In the genomic region with DNA sequence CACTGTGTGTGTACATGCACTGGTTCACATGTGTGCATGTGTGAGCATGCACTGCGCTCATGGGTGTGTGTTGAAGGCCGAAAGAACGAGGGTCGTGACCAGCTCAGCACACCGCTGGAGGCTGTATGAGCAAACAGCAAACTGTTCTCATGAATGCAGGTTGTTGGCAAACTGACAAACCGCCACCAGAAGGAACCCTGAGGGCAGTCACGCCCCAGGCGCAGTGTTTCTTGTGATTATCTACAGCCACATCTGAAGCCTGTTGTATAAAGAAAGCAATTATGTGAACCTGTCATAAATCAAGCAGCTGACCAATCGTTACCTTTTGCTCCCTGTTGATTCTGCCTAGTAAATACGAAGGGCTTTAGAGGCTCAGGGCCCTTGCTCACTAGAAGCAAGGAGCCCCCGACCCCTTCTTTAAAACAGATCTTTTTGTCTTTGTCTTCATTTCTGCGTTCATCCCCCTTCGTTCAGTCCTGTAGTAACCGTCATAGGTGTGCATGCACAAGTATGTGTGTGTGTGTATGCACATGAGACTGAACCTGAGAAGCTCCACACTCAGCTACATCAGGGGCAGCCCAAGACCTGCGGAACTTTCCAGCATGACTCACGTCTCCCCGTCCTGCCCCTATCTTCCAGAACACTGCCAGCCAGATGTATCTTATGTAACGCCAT, we compare ENCODE assay signal across 9 cellular contexts. TPM values are rescaled to one million over a fixed set of nuclear protein-coding genes. Genes with fewer than 3 reads are reported as not detected.
DNase-seq lines count a peak whose midpoint lies in the region; ATAC-seq lines count a peak whose summit lies in the region.
"Had no signal": no experiment of that assay in that cellular context is flagged by ENCODE, and none has a peak within 500 bp of the region (broad histone marks: within the 10 kb centered on the region; RNA-seq: fewer than 3 reads in every experiment).

No MANE protein-coding gene starts in this region.

- peaks cover 54% of the 10 kb centered on the region for H3K27me3 Mint-ChIP-seq in activated CD8-positive, alpha-beta memory T cell treated with anti-CD3 and anti-CD28 coated beads, Interleukin-2, amount 10 ng/mL, durations not matched to agents 7 days and 5 days

- in situ Hi-C loops in Caki2 (cut with HindIII; ENCODE audit: low pct_unique_long_range_greater_than_20kb, low sequenced_read_pairs) = no loop called here

- no peaks in the 10 kb centered on the region for H3K9me3 Mint-ChIP-seq in activated CD8-positive, alpha-beta memory T cell treated with anti-CD3 and anti-CD28 coated beads, Interleukin-2, amount 10 ng/mL, durations not matched to agents 7 days and 5 days (ENCODE audit: low read depth)

- H3K36me3 Mint-ChIP-seq in activated CD8-positive, alpha-beta memory T cell treated with anti-CD3 and anti-CD28 coated beads, Interleukin-2, amount 10 ng/mL, durations not matched to agents 7 days and 5 days = no peaks in the 10 kb centered on the region

- no peak overlapping the region; the same call in 1 of the 2 replicates for H3K4me3 ChIP-seq in Jurkat, Clone E6-1 (ENCODE audit: low read length)
- no peak overlapping the region for H3K4me3 ChIP-seq in SJSA1

- H3K27ac ChIP-seq in SJSA1 = no peak overlapping the region
- H3K27ac ChIP-seq: neutrophil had no signal

- no peaks in the 10 kb centered on the region for H3K9me3 ChIP-seq in SJSA1 (replicated peaks)
- H3K9me3 ChIP-seq: neutrophil had no signal

- DNase-seq in Caki2 (ENCODE audit: low read depth) = peak; percentile 99
- DNase-seq in Jurkat, Clone E6-1 (ENCODE audit: low read depth, low spot score) = peak; percentile 84
- DNase-seq in SJSA1 (ENCODE audit: low read depth in 1 of 2, low spot score in 2 of 2) = peak; percentile 72 to 88
- DNase-seq in iris pigment epithelial cell (ENCODE audit: low read depth) = peak; percentile 30
- DNase-seq in activated CD8-positive, alpha-beta memory T cell treated with anti-CD3 and anti-CD28 coated beads, Interleukin-2, amount 10 ng/mL, durations not matched to agents 7 days and 5 days = no peak
- DNase-seq in left cardiac atrium = no peak
- DNase-seq in medulla oblongata (ENCODE audit: extremely low spot score) = no peak

- H3K27ac Mint-ChIP-seq in activated CD8-positive, alpha-beta memory T cell treated with anti-CD3 and anti-CD28 coated beads, Interleukin-2, amount 10 ng/mL, durations not matched to agents 7 days and 5 days = no peak overlapping the region

- ATAC-seq in activated CD8-positive, alpha-beta memory T cell treated with anti-CD3 and anti-CD28 coated beads, Interleukin-2, amount 10 ng/mL, durations not matched to agents 7 days and 5 days = no peak
- ATAC-seq in GM18870 (IDR thresholded peaks at IDR 0.05; ENCODE audit: unreplicated experiment) = no peak
- ATAC-seq in left cardiac atrium = no peak

- no peaks in the 10 kb centered on the region for H3K36me3 ChIP-seq in SJSA1
- H3K36me3 ChIP-seq: neutrophil had no signal

- H3K27me3 ChIP-seq in SJSA1 (replicated peaks) = peaks cover 2% of the 10 kb centered on the region; the same call in 1 of the 2 replicates

- CTCF ChIA-PET in activated CD8-positive, alpha-beta memory T cell treated with anti-CD3 and anti-CD28 coated beads, Interleukin-2, amount 10 ng/mL, durations not matched to agents 7 days and 5 days (lab: Charles Lee) = no interaction called here

- no peak overlapping the region for H3K4me3 Mint-ChIP-seq in activated CD8-positive, alpha-beta memory T cell treated with anti-CD3 and anti-CD28 coated beads, Interleukin-2, amount 10 ng/mL, durations not matched to agents 7 days and 5 days

- intact Hi-C loops in left cardiac atrium (cut with DNase I) = no loop called here

- peaks cover 3% of the 10 kb centered on the region for H3K4me1 Mint-ChIP-seq in activated CD8-positive, alpha-beta memory T cell treated with anti-CD3 and anti-CD28 coated beads, Interleukin-2, amount 10 ng/mL, durations not matched to agents 7 days and 5 days

- H3K4me1 ChIP-seq in SJSA1 (replicated peaks) = peaks cover 24% of the 10 kb centered on the region

RNA-seq across cellular contexts. Expression of a gene that starts 16.8 kb away (rescaled TPM):
- 41.2 and 42.2 TPM in 2 replicates for total RNA-seq in Caki2 (2014; rRNA removed; shearing (Covaris generic); ENCODE audit: low replicate concordance)
- 3.5 TPM for polyA plus RNA-seq in Jurkat, Clone E6-1 (2012; ENCODE audit: insufficient read depth, insufficient read length)
- 0.47 and 1.7 TPM in 2 replicates for total RNA-seq in SJSA1 (2014; rRNA removed; shearing (Covaris generic))
- total RNA-seq in activated CD8-positive, alpha-beta memory T cell treated with anti-CD3 and anti-CD28 coated beads, Interleukin-2, amount 10 ng/mL, durations not matched to agents 7 days and 5 days = not detected
- total RNA-seq in left cardiac atrium = 1 to 10 TPM; 2.7 to 3.0 TPM

Comparison
In these comparisons a context has a peak if more than half of its experiments do, and no peak if none do; other contexts are left out.
1. DNase-seq: peak in Caki2 (single experiment), Jurkat, Clone E6-1 (single experiment), SJSA1 (2 of 2) and iris pigment epithelial cell (single experiment); none in activated CD8-positive, alpha-beta memory T cell treated with anti-CD3 and anti-CD28 coated beads, Interleukin-2, amount 10 ng/mL, durations not matched to agents 7 days and 5 days (single experiment), left cardiac atrium (single experiment) and medulla oblongata (single experiment).
2. RNA of a gene that starts 16.8 kb away (total RNA-seq): 41.2 to 42.2 TPM in Caki2; 2.7 to 3.0 TPM in left cardiac atrium, 0.47 to 1.7 TPM in SJSA1 and not detected in activated CD8-positive, alpha-beta memory T cell treated with anti-CD3 and anti-CD28 coated beads, Interleukin-2, amount 10 ng/mL, durations not matched to agents 7 days and 5 days; every median in the first group is over 10 times any median in the second.